17 cellular contexts compared by ENCODE assay signal in genomic region chr2:182038579-182038978, GRCh38. TPM values are rescaled to one million over a fixed set of nuclear protein-coding genes. Genes with fewer than 3 reads are reported as not detected.
DNase-seq lines count a peak whose midpoint lies in the region; ATAC-seq, FAIRE-seq and TF ChIP-seq lines count a peak whose summit lies in the region.
"Had no signal": no experiment of that assay in that cellular context is flagged by ENCODE, and none has a peak within 500 bp of the region (broad histone marks: within the 10 kb centered on the region; RNA-seq: fewer than 3 reads in every experiment).

No MANE protein-coding gene starts in this region.

- H3K27ac ChIP-seq in lung (ENCODE audit: low read depth in 1 of 2, low read length in 1 of 2), result peak overlapping the region in 1 of 2 donors; percentile 74
- H3K27ac ChIP-seq: BLaER1, sigmoid colon, SJSA1, tibial artery had no signal

- peaks cover 0 to 6% of the 10 kb centered on the region in 2 donors for H3K4me1 ChIP-seq in lung (ENCODE audit: control insufficient read depth in 2 of 2, insufficient read depth in 2 of 2, low read length in 2 of 2)
- H3K4me1 ChIP-seq: BLaER1, sigmoid colon, tibial artery had no signal

- peaks cover 0 to 2% of the 10 kb centered on the region in 2 donors for H3K9me3 ChIP-seq in lung (ENCODE audit: control insufficient read depth in 2 of 2, insufficient read depth in 1 of 2, low read length in 1 of 2)
- H3K9me3 ChIP-seq: BLaER1, sigmoid colon, SJSA1, tibial artery had no signal

- H3K27me3 ChIP-seq in bronchial epithelial cell (ENCODE audit: control insufficient read depth, insufficient read depth, low read length), result no peaks in the 10 kb centered on the region
- no peaks in the 10 kb centered on the region for H3K27me3 ChIP-seq in lung (ENCODE audit: control insufficient read depth, insufficient read depth)
- H3K27me3 ChIP-seq: BLaER1, sigmoid colon, SJSA1, tibial artery had no signal

- H3K36me3 ChIP-seq in bronchial epithelial cell (ENCODE audit: control insufficient read depth, insufficient read depth, low read length) (no peaks in the 10 kb centered on the region), lung (ENCODE audit: control insufficient read depth in 2 of 2, insufficient read depth in 2 of 2, low read length in 2 of 2) (no peaks in the 10 kb centered on the region)
- H3K36me3 ChIP-seq: BLaER1, sigmoid colon, SJSA1, tibial artery had no signal

- FAIRE-seq in HTR-8/SVneo (lab: Jason Lieb, UNC) (no peak), bronchial epithelial cell (lab: Jason Lieb, UNC) (no peak)
- FAIRE-seq: frontal cortex had no signal

- H3K4me3 ChIP-seq in bronchial epithelial cell (ENCODE audit: low read depth, low read length) (no peak overlapping the region), lung (no peak overlapping the region)
- H3K4me3 ChIP-seq: BLaER1, sigmoid colon, SJSA1, tibial artery had no signal

- WGBS in lung, 2 donors, result 54 to 57% methylated on average over 1 of the region's 1 CpG

- ATAC-seq in lung (ENCODE audit: insufficient read depth, low FRiP score), result peak; percentile 85
- ATAC-seq in GM21528 (IDR thresholded peaks at IDR 0.05; ENCODE audit: low FRiP score, unreplicated experiment), result no peak
- ATAC-seq in GM18867 (IDR thresholded peaks at IDR 0.05; ENCODE audit: unreplicated experiment), result no peak
- ATAC-seq: activated CD4-positive, alpha-beta T cell treated with anti-CD3 and anti-CD28 coated beads for 36 hours; activated T-helper 17 cell treated with anti-CD3 and anti-CD28 coated beads, Interleukin-2, amount 50 U/mL, for 72 hours had no signal

- DNase-seq in AG08396 (ENCODE audit: low spot score) (peak; percentile 49), HTR-8/SVneo (ENCODE audit: insufficient read length, low spot score) (peak; percentile 36), bronchial epithelial cell (ENCODE audit: low read depth) (peak; percentile 90), lung (ENCODE audit: low spot score) (no peak), UCSD-AML1 (lab: John Stamatoyannopoulos, UW; ENCODE audit: unreplicated experiment) (no peak), medulla oblongata (ENCODE audit: extremely low spot score) (no peak)
- DNase-seq: activated CD4-positive, alpha-beta T cell treated with anti-CD3 and anti-CD28 coated beads for 36 hours; cerebellar nuclear complex; NCI-H345; sigmoid colon; tibial artery had no signal

- TF ChIP-seq CTCF in bronchial epithelial cell (IDR thresholded peaks at IDR 0.05; ENCODE audit: insufficient read depth, low read length, severe bottlenecking) (no peak), lung (IDR thresholded peaks at IDR 0.05; ENCODE audit: control extremely low read depth, extremely low read depth) (no peak)

RNA-seq across cellular contexts. Expression of gene PPP1R1C, which starts 52.9 kb away (rescaled TPM):
- 2.1 and 2.7 TPM in 2 replicates for total RNA-seq in bronchial epithelial cell
- total RNA-seq in lung, result 1 to 10 TPM; 3.9 to 5.2 TPM
- 1 to 10 TPM; 1.2 to 6.3 TPM for polyA plus RNA-seq in lung
- total RNA-seq: activated CD4-positive, alpha-beta T cell treated with anti-CD3 and anti-CD28 coated beads for 36 hours; activated T-helper 17 cell treated with anti-CD3 and anti-CD28 coated beads, Interleukin-2, amount 50 U/mL, for 72 hours; sigmoid colon had no signal

Comparison
In these comparisons a context has a peak if more than half of its experiments do, and no peak if none do; other contexts are left out.
1. DNase-seq: peak in AG08396 (single experiment), HTR-8/SVneo (single experiment) and bronchial epithelial cell (single experiment); none in lung (single experiment), UCSD-AML1 (single experiment) and medulla oblongata (single experiment).